Comparison of ENCODE assay signal across 19 cellular contexts in genomic region chr6:122563364-122564052, GRCh38.
"Had no signal": no experiment of that assay in that cellular context is flagged by ENCODE, and none has a peak within 500 bp of the region (broad histone marks: within the 10 kb centered on the region; RNA-seq: fewer than 3 reads in every experiment).

No MANE protein-coding gene starts in this region.

- H3K36me3 Mint-ChIP-seq: stimulated activated effector memory CD8-positive, alpha-beta T cell treated with anti-CD3 and anti-CD28 coated beads, Interleukin-12 subunit alpha, Interleukin-12 subunit beta, amount 100 ng/mL, for 72 hours had no signal

- H3K4me3 ChIP-seq: heart left ventricle, pancreas, prostate gland, right lobe of liver, suprapubic skin, thyroid gland had no signal

- H3K27ac Mint-ChIP-seq: mesothelial cell of epicardium; natural killer cell; stimulated activated effector memory CD8-positive, alpha-beta T cell treated with anti-CD3 and anti-CD28 coated beads, Interleukin-12 subunit alpha, Interleukin-12 subunit beta, amount 100 ng/mL, for 72 hours; type B pancreatic cell had no signal

- H3K27ac ChIP-seq: heart left ventricle, pancreas, prostate gland, right lobe of liver, suprapubic skin, thyroid gland had no signal

- H3K4me3 Mint-ChIP-seq: mesothelial cell of epicardium; natural killer cell; stimulated activated effector memory CD8-positive, alpha-beta T cell treated with anti-CD3 and anti-CD28 coated beads, Interleukin-12 subunit alpha, Interleukin-12 subunit beta, amount 100 ng/mL, for 72 hours; type B pancreatic cell had no signal

- H3K27me3 ChIP-seq: pancreas, right lobe of liver, suprapubic skin, thyroid gland had no signal

- H3K27me3 Mint-ChIP-seq: type B pancreatic cell had no signal

- H3K4me1 ChIP-seq: heart left ventricle, pancreas, prostate gland, right lobe of liver, suprapubic skin, thyroid gland had no signal

- ATAC-seq: heart left ventricle; left lobe of liver; natural killer cell; right lobe of liver; stimulated activated effector memory CD8-positive, alpha-beta T cell treated with anti-CD3 and anti-CD28 coated beads, Interleukin-12 subunit alpha, Interleukin-12 subunit beta, amount 100 ng/mL, for 72 hours; stimulated activated naive CD8-positive, alpha-beta T cell treated with anti-CD3 and anti-CD28 coated beads, Interleukin-15, Interleukin-2, amounts not matched to agents 100 U/mL and 50 U/mL, for 24 hours had no signal

- H3K9me3 ChIP-seq: pancreas, prostate gland, right lobe of liver, thyroid gland had no signal

- H3K36me3 ChIP-seq: heart left ventricle, pancreas, prostate gland, right lobe of liver, suprapubic skin, thyroid gland had no signal

- DNase-seq: effector memory CD4-positive, alpha-beta T cell; foreskin melanocyte; heart left ventricle; hippocampal formation; natural killer cell; occipital lobe; pancreas; retina; right lobe of liver; stimulated activated CD4-positive, alpha-beta T cell treated with anti-CD3 and anti-CD28 coated beads, Interleukin-4, amount 100 ng/mL, for 1 hour; stimulated activated CD8-positive, alpha-beta memory T cell treated with anti-CD3 and anti-CD28 coated beads, Interleukin-4, amount 100 ng/mL, for 48 hours; stimulated activated naive CD8-positive, alpha-beta T cell treated with anti-CD3 and anti-CD28 coated beads, Interleukin-15, Interleukin-2, amounts not matched to agents 100 U/mL and 50 U/mL, for 24 hours; thyroid gland had no signal

- H3K4me1 Mint-ChIP-seq: mesothelial cell of epicardium; natural killer cell; stimulated activated effector memory CD8-positive, alpha-beta T cell treated with anti-CD3 and anti-CD28 coated beads, Interleukin-12 subunit alpha, Interleukin-12 subunit beta, amount 100 ng/mL, for 72 hours had no signal
